In the genomic region with DNA sequence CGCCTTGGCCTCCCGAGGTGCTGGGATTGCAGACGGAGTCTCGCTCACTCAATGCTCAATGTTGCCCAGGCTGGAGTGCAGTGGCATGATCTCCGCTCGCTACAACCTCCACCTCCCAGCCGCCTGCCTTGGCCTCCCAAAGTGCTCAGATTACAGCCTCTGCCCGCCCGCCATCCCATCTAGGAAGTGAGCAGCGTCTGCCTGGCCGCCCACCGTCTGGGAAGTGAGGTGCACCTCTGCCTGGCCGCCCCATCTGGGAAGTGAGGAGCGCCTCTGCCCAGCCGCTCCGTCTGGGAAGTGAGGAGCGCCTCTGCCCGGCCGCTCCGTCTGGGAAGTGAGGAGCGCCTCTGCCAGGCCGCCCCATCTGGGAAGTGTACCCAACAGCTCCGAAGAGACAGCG, we compare ENCODE assay signal across 8 cellular contexts. TPM values are rescaled to one million over a fixed set of nuclear protein-coding genes. Genes with fewer than 3 reads are reported as not detected.
"Had no signal": no experiment of that assay in that cellular context is flagged by ENCODE, and none has a peak within 500 bp of the region (broad histone marks: within the 10 kb centered on the region; RNA-seq: fewer than 3 reads in every experiment).

No MANE protein-coding gene starts in this region.

RNA-seq across cellular contexts. Expression of gene DRD2, which starts 48.7 kb away (rescaled TPM):
- total RNA-seq: OCI-LY7, PC-3, PC-9, Peyer's patch, Right ventricle myocardium inferior, Right ventricle myocardium superior, SJSA1, SK-MEL-5 had no signal
